In the genomic region with DNA sequence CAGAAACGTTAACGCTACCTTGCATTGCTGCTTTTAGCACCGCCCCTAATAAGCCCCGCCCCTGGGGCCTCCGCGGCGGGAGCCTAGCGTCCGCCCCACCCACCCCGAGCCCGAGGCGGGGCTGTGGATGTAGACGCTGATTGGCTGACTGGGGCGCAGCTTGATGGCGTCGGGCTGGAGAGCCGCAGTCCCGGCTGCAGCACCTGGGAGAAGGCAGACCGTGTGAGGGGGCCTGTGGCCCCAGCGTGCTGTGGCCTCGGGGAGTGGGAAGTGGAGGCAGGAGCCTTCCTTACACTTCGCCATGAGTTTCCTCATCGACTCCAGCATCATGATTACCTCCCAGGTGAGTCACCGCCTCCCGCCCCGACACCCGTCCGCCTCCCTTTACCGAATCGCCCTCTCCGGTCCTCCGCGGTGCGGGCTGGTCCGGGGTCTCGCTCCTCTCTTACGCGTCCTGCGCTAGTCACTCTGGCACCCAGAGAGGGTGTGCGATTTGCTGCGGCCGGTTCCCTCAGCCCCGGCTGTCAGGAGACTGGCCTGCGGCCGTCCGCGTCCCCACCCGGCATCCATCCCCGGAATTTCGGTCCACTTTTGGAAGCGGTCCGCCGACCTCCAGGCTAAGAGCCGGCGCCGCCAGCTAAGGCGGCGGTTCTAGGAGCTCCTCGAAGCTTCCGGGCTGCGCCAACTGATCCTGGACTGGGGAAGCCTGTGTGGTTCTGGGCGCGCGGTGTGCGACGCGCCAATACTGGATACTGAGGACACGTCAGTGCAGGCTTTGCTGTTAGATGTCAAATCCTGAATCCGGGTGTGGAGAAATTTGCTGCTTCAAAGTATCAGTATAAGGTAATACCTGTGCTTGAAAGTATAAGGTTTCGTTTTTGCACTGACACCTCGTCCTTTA, we compare ENCODE assay signal across 1 cellular context.
TF ChIP-seq lines count a peak whose summit lies in the region.
"Not testable (repeated sequence)": the region's sequence is repeated elsewhere in the genome, so short reads cannot be mapped to it uniquely, and the experiment has no call there.

A gene (plus strand): TSS at position 156 of the 901 bp plus-strand sequence. CDS start 146 bp downstream, at position 302.

TF ChIP-seq in HepG2, 621 proteins besides CTCF, POLR2A, EP300 and RAD21 (continued from another document):
- TF ChIP-seq FOXK1 (CRISPR knock-in tag; IDR thresholded peaks at IDR 0.05; ENCODE audit: borderline replicate concordance, low read depth) = peak; percentile 47; the same call in 1 of the 2 replicates
- TF ChIP-seq SP1 (IDR thresholded peaks at IDR 0.05) = not testable (repeated sequence)
- 0 out of 2 replicates have a peak, but pooled peaks have one; percentile 18 for TF ChIP-seq SP1 (CRISPR knock-in tag; IDR thresholded peaks at IDR 0.05)
- 0 out of 2 replicates have a peak, but pooled peaks have one; percentile 18 for TF ChIP-seq ZFP90 (CRISPR knock-in tag; IDR thresholded peaks at IDR 0.05; ENCODE audit: borderline replicate concordance)
- TF ChIP-seq SAP130 (CRISPR knock-in tag; IDR thresholded peaks at IDR 0.05; ENCODE audit: low read depth) = peak; percentile 84
- TF ChIP-seq GABPB1 (CRISPR knock-in tag; IDR thresholded peaks at IDR 0.05) = peak; percentile 56; the same call in 1 of the 2 replicates
- peak; percentile 63 for TF ChIP-seq THAP11 (CRISPR knock-in tag; IDR thresholded peaks at IDR 0.05)
- TF ChIP-seq ZNF768 (CRISPR knock-in tag; IDR thresholded peaks at IDR 0.05) = 0 out of 2 replicates have a peak, but pooled peaks have one; percentile 52
- peak; percentile 85 for TF ChIP-seq POLR2AphosphoS5 (IDR thresholded peaks at IDR 0.05; ENCODE audit: low read depth, low read length)
- peak; percentile 79 for TF ChIP-seq RBFOX2 (IDR thresholded peaks at IDR 0.05; ENCODE audit: low read depth, low read length)
- TF ChIP-seq NFYB (CRISPR knock-in tag; IDR thresholded peaks at IDR 0.05) = peak; percentile 73
- TF ChIP-seq MYC (CRISPR knock-in tag; IDR thresholded peaks at IDR 0.05; ENCODE audit: borderline replicate concordance) = peak; percentile 67; the same call in 1 of the 2 replicates
- peak; percentile 89 for TF ChIP-seq ATF1 (CRISPR knock-in tag; IDR thresholded peaks at IDR 0.05)
- peak; percentile 88 for TF ChIP-seq POLR2G (IDR thresholded peaks at IDR 0.05; ENCODE audit: low read depth, low read length)
- peak; percentile 74 for TF ChIP-seq KAT8 (CRISPR knock-in tag; IDR thresholded peaks at IDR 0.05)
- TF ChIP-seq ELF1 (CRISPR knock-in tag; IDR thresholded peaks at IDR 0.05) = 0 out of 2 replicates have a peak, but pooled peaks have one; percentile 31
- TF ChIP-seq DMAP1 (CRISPR knock-in tag; IDR thresholded peaks at IDR 0.05) = peak; percentile 65; the same call in 1 of the 2 replicates
- TF ChIP-seq, protein P1, sequence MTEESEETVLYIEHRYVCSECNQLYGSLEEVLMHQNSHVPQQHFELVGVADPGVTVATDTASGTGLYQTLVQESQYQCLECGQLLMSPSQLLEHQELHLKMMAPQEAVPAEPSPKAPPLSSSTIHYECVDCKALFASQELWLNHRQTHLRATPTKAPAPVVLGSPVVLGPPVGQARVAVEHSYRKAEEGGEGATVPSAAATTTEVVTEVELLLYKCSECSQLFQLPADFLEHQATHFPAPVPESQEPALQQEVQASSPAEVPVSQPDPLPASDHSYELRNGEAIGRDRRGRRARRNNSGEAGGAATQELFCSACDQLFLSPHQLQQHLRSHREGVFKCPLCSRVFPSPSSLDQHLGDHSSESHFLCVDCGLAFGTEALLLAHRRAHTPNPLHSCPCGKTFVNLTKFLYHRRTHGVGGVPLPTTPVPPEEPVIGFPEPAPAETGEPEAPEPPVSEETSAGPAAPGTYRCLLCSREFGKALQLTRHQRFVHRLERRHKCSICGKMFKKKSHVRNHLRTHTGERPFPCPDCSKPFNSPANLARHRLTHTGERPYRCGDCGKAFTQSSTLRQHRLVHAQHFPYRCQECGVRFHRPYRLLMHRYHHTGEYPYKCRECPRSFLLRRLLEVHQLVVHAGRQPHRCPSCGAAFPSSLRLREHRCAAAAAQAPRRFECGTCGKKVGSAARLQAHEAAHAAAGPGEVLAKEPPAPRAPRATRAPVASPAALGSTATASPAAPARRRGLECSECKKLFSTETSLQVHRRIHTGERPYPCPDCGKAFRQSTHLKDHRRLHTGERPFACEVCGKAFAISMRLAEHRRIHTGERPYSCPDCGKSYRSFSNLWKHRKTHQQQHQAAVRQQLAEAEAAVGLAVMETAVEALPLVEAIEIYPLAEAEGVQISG (CRISPR knock-in tag; IDR thresholded peaks at IDR 0.05) = peak; percentile 55; the same call in 1 of the 2 replicates
- TF ChIP-seq PHF20 (CRISPR knock-in tag; IDR thresholded peaks at IDR 0.05) = peak; percentile 80
- TF ChIP-seq SP2 (CRISPR knock-in tag; IDR thresholded peaks at IDR 0.05) = 0 out of 2 replicates have a peak, but pooled peaks have one; percentile 21
- peak; percentile 44 for TF ChIP-seq ZFX (CRISPR knock-in tag; IDR thresholded peaks at IDR 0.05; ENCODE audit: low read depth)
- peak; percentile 35; the same call in 1 of the 2 replicates for TF ChIP-seq CBX5 (CRISPR knock-in tag; IDR thresholded peaks at IDR 0.05; ENCODE audit: borderline replicate concordance)
- TF ChIP-seq KMT2A (CRISPR knock-in tag; IDR thresholded peaks at IDR 0.05) = peak; percentile 56
- TF ChIP-seq HDAC1 (CRISPR knock-in tag; IDR thresholded peaks at IDR 0.05) = peak; percentile 40; the same call in 1 of the 2 replicates
- TF ChIP-seq CREB1 (IDR thresholded peaks at IDR 0.05) = peak; percentile 82
- peak; percentile 94 for TF ChIP-seq CREB1 (CRISPR knock-in tag; IDR thresholded peaks at IDR 0.05)
- 0 out of 2 replicates have a peak, but pooled peaks have one; percentile 26 for TF ChIP-seq ZNF264 (CRISPR knock-in tag; IDR thresholded peaks at IDR 0.05)
